ENCODE assay signal across 22 cellular contexts in genomic region chr7:22610871-22611757, GRCh38.
DNase-seq lines count a peak whose midpoint lies in the region; ATAC-seq and TF ChIP-seq lines count a peak whose summit lies in the region.
"Had no signal": no experiment of that assay in that cellular context is flagged by ENCODE, and none has a peak within 500 bp of the region (broad histone marks: within the 10 kb centered on the region; RNA-seq: fewer than 3 reads in every experiment).

No MANE protein-coding gene starts in this region.

- no peaks in the 10 kb centered on the region for H3K9me3 ChIP-seq in SK-N-SH
- H3K9me3 ChIP-seq: breast epithelium, colonic mucosa, neutrophil, thyroid gland had no signal

- TF ChIP-seq RAD21 in SK-N-SH (IDR thresholded peaks at IDR 0.05; ENCODE audit: low read length) = no peak

- ATAC-seq in HG03469 (IDR thresholded peaks at IDR 0.05; ENCODE audit: unreplicated experiment) (no peak), HG03432 (IDR thresholded peaks at IDR 0.05; ENCODE audit: unreplicated experiment) (no peak)
- ATAC-seq: activated naive CD8-positive, alpha-beta T cell treated with anti-CD3 and anti-CD28 coated beads, Interleukin-2, amount 50 U/mL, for 24 hours; stimulated activated naive CD8-positive, alpha-beta T cell treated with anti-CD3 and anti-CD28 coated beads, Interleukin-15, Interleukin-2, amounts not matched to agents 100 U/mL and 50 U/mL, for 24 hours had no signal

- 16% methylated on average over 3 of the region's 3 CpGs for WGBS in SK-N-SH (ENCODE audit: low lambda C conversion rate)

- H3K4me2 ChIP-seq in SK-N-SH = no peak overlapping the region
- H3K4me2 ChIP-seq: hepatocyte, smooth muscle cell had no signal

- peaks cover 13% of the 10 kb centered on the region for H3F3A ChIP-seq in SK-N-SH (replicated peaks; ENCODE audit: insufficient read depth)

- no peaks in the 10 kb centered on the region for H3K79me2 ChIP-seq in SK-N-SH (ENCODE audit: insufficient read depth)
- H3K79me2 ChIP-seq: hepatocyte had no signal

- no peak overlapping the region for H3K4me3 ChIP-seq in SK-N-SH (ENCODE audit: low read depth in 2 of 2, low read length in 1 of 2)
- H3K4me3 ChIP-seq: breast epithelium, colonic mucosa, hepatocyte, smooth muscle cell, thyroid gland had no signal

- H4K20me1 ChIP-seq in SK-N-SH (ENCODE audit: insufficient read depth) = no peaks in the 10 kb centered on the region

- H2AFZ ChIP-seq in SK-N-SH (ENCODE audit: low read depth) = 0 out of 2 replicates have a peak overlapping the region, but pooled peaks have one; percentile 49
- H2AFZ ChIP-seq: hepatocyte had no signal

- CTCF ChIA-PET in SK-N-SH (lab: Yijun Ruan, JAX) = interaction anchor here (2.0 kb wide), 1 partner anchor 444 kb away, joined by 8 read pairs; no protein-coding TSS in a partner anchor

- TF ChIP-seq CTCF in SK-N-SH (IDR thresholded peaks at IDR 0.05) (no peak), endothelial cell (IDR thresholded peaks at IDR 0.05; ENCODE audit: unreplicated experiment) (no peak), osteocyte (IDR thresholded peaks at IDR 0.05) (no peak)

- peaks cover 0 to 3% of the 10 kb centered on the region in 2 experiments; a peak in 2 of 4 replicates for H3K4me1 ChIP-seq in SK-N-SH (ENCODE audit: control insufficient read depth in 1 of 2, insufficient read depth in 2 of 2, low read depth in 1 of 2, low read length in 1 of 2)
- H3K4me1 ChIP-seq: breast epithelium, colonic mucosa, thyroid gland had no signal

- no peaks in the 10 kb centered on the region for H3K9me2 ChIP-seq in SK-N-SH

- no peaks in the 10 kb centered on the region for H3K27me3 ChIP-seq in SK-N-SH (ENCODE audit: insufficient read depth)
- H3K27me3 ChIP-seq: breast epithelium, colonic mucosa, foreskin keratinocyte, hepatocyte, neutrophil, thyroid gland had no signal

- POLR2A ChIA-PET in SK-N-SH (lab: Yijun Ruan, JAX) = no interaction called here

- peaks cover 9% of the 10 kb centered on the region for H3K4me1 Mint-ChIP-seq in endothelial cell (ENCODE audit: unreplicated experiment)
- H3K4me1 Mint-ChIP-seq in osteocyte (ENCODE audit: unreplicated experiment) = peaks cover 25% of the 10 kb centered on the region
- H3K4me1 Mint-ChIP-seq: activated CD4-positive, alpha-beta memory T cell treated with anti-CD3 and anti-CD28 coated beads, Interleukin-2, amount 10 ng/mL, durations not matched to agents 7 days and 5 days; activated naive CD8-positive, alpha-beta T cell treated with anti-CD3 and anti-CD28 coated beads, Interleukin-2, amount 50 U/mL, for 24 hours; CD4-positive, alpha-beta memory T cell had no signal

- H3K27ac Mint-ChIP-seq in endothelial cell (ENCODE audit: unreplicated experiment) = no peak overlapping the region
- peak overlapping the region; percentile 43 for H3K27ac Mint-ChIP-seq in osteocyte (ENCODE audit: unreplicated experiment)
- H3K27ac Mint-ChIP-seq: activated CD4-positive, alpha-beta memory T cell treated with anti-CD3 and anti-CD28 coated beads, Interleukin-2, amount 10 ng/mL, durations not matched to agents 7 days and 5 days; activated naive CD8-positive, alpha-beta T cell treated with anti-CD3 and anti-CD28 coated beads, Interleukin-2, amount 50 U/mL, for 24 hours had no signal

- H3K27me3 Mint-ChIP-seq in endothelial cell (ENCODE audit: unreplicated experiment) (no peaks in the 10 kb centered on the region), osteocyte (ENCODE audit: unreplicated experiment) (no peaks in the 10 kb centered on the region)

- peak overlapping the region; percentile 47 to 72; a peak in 3 of 4 replicates for H3K27ac ChIP-seq in SK-N-SH (ENCODE audit: low read depth in 2 of 2, low read length in 1 of 2)
- H3K27ac ChIP-seq: breast epithelium, colonic mucosa, foreskin keratinocyte, hepatocyte, neutrophil, thyroid gland had no signal

- no peak for TF ChIP-seq EP300 in SK-N-SH (IDR thresholded peaks at IDR 0.05; ENCODE audit: borderline replicate concordance in 1 of 2, low read depth in 1 of 2, low read length in 1 of 2)

- DNase-seq in GM03348 (ENCODE audit: low spot score) = peak; percentile 45
- DNase-seq in SK-N-SH = no peak
- DNase-seq in endothelial cell (ENCODE audit: low spot score) = no peak
- DNase-seq in osteocyte (ENCODE audit: extremely low spot score, unreplicated experiment) = no peak
- no peak for DNase-seq in Kasumi-1 (lab: John Stamatoyannopoulos, UW)
- DNase-seq in NCI-H510A treated with DMSO at 0.1 percent for 48 hours (lab: John Stamatoyannopoulos, UW) = no peak
- DNase-seq: activated CD4-positive, alpha-beta memory T cell treated with anti-CD3 and anti-CD28 coated beads, Interleukin-2, amount 10 ng/mL, durations not matched to agents 7 days and 5 days; activated gamma-delta T cell; activated naive CD8-positive, alpha-beta T cell treated with anti-CD3 and anti-CD28 coated beads, Interleukin-2, amount 50 U/mL, for 24 hours; activated T-cell treated with anti-CD3 and anti-CD28 coated beads for 4 hours; CD4-positive, alpha-beta memory T cell; colonic mucosa; foreskin keratinocyte; NCI-H1105; stimulated activated naive CD8-positive, alpha-beta T cell treated with anti-CD3 and anti-CD28 coated beads, Interleukin-15, Interleukin-2, amounts not matched to agents 100 U/mL and 50 U/mL, for 24 hours; thyroid gland had no signal

- H3K9me3 Mint-ChIP-seq in endothelial cell (ENCODE audit: unreplicated experiment) = no peaks in the 10 kb centered on the region
- H3K9me3 Mint-ChIP-seq in osteocyte (ENCODE audit: unreplicated experiment) = peaks cover 3% of the 10 kb centered on the region
- H3K9me3 Mint-ChIP-seq: activated CD4-positive, alpha-beta memory T cell treated with anti-CD3 and anti-CD28 coated beads, Interleukin-2, amount 10 ng/mL, durations not matched to agents 7 days and 5 days had no signal

- H3K36me3 Mint-ChIP-seq in endothelial cell (ENCODE audit: low read depth, unreplicated experiment) (no peaks in the 10 kb centered on the region), osteocyte (ENCODE audit: unreplicated experiment) (no peaks in the 10 kb centered on the region)
- H3K36me3 Mint-ChIP-seq: CD4-positive, alpha-beta memory T cell had no signal

- H3K9ac ChIP-seq in SK-N-SH = no peak overlapping the region

- no peaks in the 10 kb centered on the region for H3K36me3 ChIP-seq in SK-N-SH (replicated peaks in 1 of 2; ENCODE audit: control insufficient read depth in 1 of 2, insufficient read depth in 2 of 2, low read length in 1 of 2)
- H3K36me3 ChIP-seq: breast epithelium, colonic mucosa, neutrophil, thyroid gland had no signal

- peak overlapping the region; percentile 6 for H3K4me3 Mint-ChIP-seq in endothelial cell (ENCODE audit: unreplicated experiment)
- H3K4me3 Mint-ChIP-seq in osteocyte (ENCODE audit: unreplicated experiment) = no peak overlapping the region
- H3K4me3 Mint-ChIP-seq: activated CD4-positive, alpha-beta memory T cell treated with anti-CD3 and anti-CD28 coated beads, Interleukin-2, amount 10 ng/mL, durations not matched to agents 7 days and 5 days; activated naive CD8-positive, alpha-beta T cell treated with anti-CD3 and anti-CD28 coated beads, Interleukin-2, amount 50 U/mL, for 24 hours; CD4-positive, alpha-beta memory T cell had no signal

TF ChIP-seq in SK-N-SH, 30 proteins besides CTCF, POLR2A, EP300 and RAD21:
- peak; percentile 26; the same call in 1 of the 2 replicates for TF ChIP-seq FOSL2 (IDR thresholded peaks at IDR 0.05; ENCODE audit: borderline replicate concordance, low read depth)
- TF ChIP-seq POLR2AphosphoS5 (IDR thresholded peaks at IDR 0.05; ENCODE audit: low read depth, low read length) = no peak
- TF ChIP-seq MEF2A (IDR thresholded peaks at IDR 0.05; ENCODE audit: borderline replicate concordance, low read depth) = 0 out of 2 replicates have a peak, but pooled peaks have one; percentile 13
- peak; percentile 50 for TF ChIP-seq TCF12 (IDR thresholded peaks at IDR 0.05)
- peak; percentile 55; the same call in 1 of the 2 replicates for TF ChIP-seq YY1 (IDR thresholded peaks at IDR 0.05; ENCODE audit: low read depth)
